27 cellular contexts compared by ENCODE assay signal in the genomic region with DNA sequence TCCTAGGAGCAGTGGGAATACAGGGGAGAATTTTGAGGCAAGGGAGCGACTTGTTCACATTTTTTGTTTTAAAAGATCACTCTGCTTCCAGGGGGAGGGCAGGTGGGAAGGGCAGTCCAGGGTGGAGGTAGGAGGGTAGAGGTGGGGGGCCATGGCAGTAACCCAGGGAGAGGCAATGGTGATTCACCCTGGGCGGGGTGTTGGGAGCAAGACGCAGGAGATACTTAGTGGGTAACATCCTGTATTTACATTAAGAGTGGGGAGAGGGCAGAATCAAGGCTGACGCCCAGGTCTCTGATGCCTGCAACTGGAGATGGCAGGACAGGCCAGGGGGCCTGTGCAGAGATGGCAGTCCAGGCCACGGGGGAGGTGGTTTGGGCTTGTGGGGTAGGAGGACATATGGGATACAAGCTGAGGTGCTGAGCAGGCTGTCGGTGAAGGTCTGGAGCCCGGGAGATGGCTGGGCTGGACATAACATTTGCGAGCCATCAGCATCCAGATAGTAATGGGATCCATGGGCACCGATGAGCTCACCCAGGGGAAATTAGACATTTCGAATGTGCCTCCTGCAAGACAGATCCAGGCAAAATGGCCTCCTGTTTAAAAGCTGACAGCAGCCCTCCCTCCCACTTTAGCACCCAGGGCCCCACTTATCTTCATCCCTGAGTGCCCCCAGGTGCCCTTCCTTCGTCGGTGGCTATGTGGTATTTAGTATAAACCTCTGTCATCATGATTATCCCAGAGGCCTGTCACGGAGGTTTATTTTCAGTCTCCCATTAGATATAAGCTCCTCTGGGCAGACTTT. TPM values are rescaled to one million over a fixed set of nuclear protein-coding genes. Genes with fewer than 3 reads are reported as not detected.
DNase-seq lines count a peak whose midpoint lies in the region; ATAC-seq and FAIRE-seq lines count a peak whose summit lies in the region.
"Had no signal": no experiment of that assay in that cellular context is flagged by ENCODE, and none has a peak within 500 bp of the region (broad histone marks: within the 10 kb centered on the region; RNA-seq: fewer than 3 reads in every experiment).

No MANE protein-coding gene starts in this region.

- no peak overlapping the region for H4K8ac ChIP-seq in trophoblast cell (ENCODE audit: low read depth, low read length)

- no peak overlapping the region for H3K4me3 ChIP-seq in trophoblast cell (ENCODE audit: low read depth, low read length)
- no peak overlapping the region for H3K4me3 ChIP-seq in small intestine (ENCODE audit: low read depth in 1 of 2, low read length in 2 of 2)
- H3K4me3 ChIP-seq: BLaER1, GM12878, spleen, tibial artery had no signal

- no peak overlapping the region for H3K4me2 ChIP-seq in trophoblast cell (ENCODE audit: low read length)
- H3K4me2 ChIP-seq: BLaER1, SK-N-SH had no signal

- H2AFZ ChIP-seq in trophoblast cell (ENCODE audit: insufficient read depth, low read length, poor library complexity): no peak overlapping the region

- no peak overlapping the region for H3K4ac ChIP-seq in trophoblast cell (ENCODE audit: low read depth, low read length)

- H3K9ac ChIP-seq in trophoblast cell (ENCODE audit: low read length): no peak overlapping the region
- H3K9ac ChIP-seq: BLaER1, SK-N-SH had no signal

- no peak for ATAC-seq in GM19395 (IDR thresholded peaks at IDR 0.05; ENCODE audit: unreplicated experiment)
- ATAC-seq: GM12878, left lobe of liver had no signal

- no peak overlapping the region for H2AK5ac ChIP-seq in trophoblast cell (ENCODE audit: low read length)

- H2BK120ac ChIP-seq in trophoblast cell (ENCODE audit: insufficient read depth, low read length, poor library complexity): no peak overlapping the region

- H3K27ac ChIP-seq in caudate nucleus (ENCODE audit: low read depth, low read length) (peak overlapping the region; percentile 20), trophoblast cell (ENCODE audit: low read depth, low read length) (no peak overlapping the region), small intestine (ENCODE audit: low read depth in 1 of 2, low read length in 1 of 2) (no peak overlapping the region)
- H3K27ac ChIP-seq: BLaER1, HL-60, neutrophil, spleen, tibial artery had no signal

- H3K4me1 ChIP-seq in trophoblast cell (ENCODE audit: control insufficient read depth in 1 of 2, insufficient read depth in 2 of 2, low read length in 2 of 2) (no peaks in the 10 kb centered on the region), small intestine (ENCODE audit: control insufficient read depth in 2 of 2, insufficient read depth in 1 of 2, low read depth in 1 of 2, low read length in 1 of 2) (no peaks in the 10 kb centered on the region)
- H3K4me1 ChIP-seq: spleen had no signal

- no peak overlapping the region for H3K23ac ChIP-seq in trophoblast cell (ENCODE audit: low read length)

- H3K9me3 ChIP-seq in trophoblast cell (ENCODE audit: insufficient read depth, low read depth, low read length) (no peaks in the 10 kb centered on the region), small intestine (ENCODE audit: control insufficient read depth, low read depth) (no peaks in the 10 kb centered on the region)
- H3K9me3 ChIP-seq: neutrophil, SK-N-SH, spleen, tibial artery had no signal

- H3K14ac ChIP-seq in trophoblast cell (ENCODE audit: low read length): no peak overlapping the region

- no peak for FAIRE-seq in small intestine (lab: Jason Lieb, UNC)
- FAIRE-seq: astrocyte, GM12878 had no signal

- H4K91ac ChIP-seq in trophoblast cell (ENCODE audit: low read depth, low read length): no peak overlapping the region

- H2BK5ac ChIP-seq in trophoblast cell (ENCODE audit: low read depth, low read length, poor library complexity): no peak overlapping the region

- H3K79me1 ChIP-seq in trophoblast cell (ENCODE audit: low read length): no peaks in the 10 kb centered on the region

- peak overlapping the region; percentile 18 for H4K12ac ChIP-seq in trophoblast cell (ENCODE audit: low read depth, low read length)

- no peak overlapping the region for H2BK12ac ChIP-seq in trophoblast cell (ENCODE audit: low read length)

- peak; percentile 75 for DNase-seq in Daoy (ENCODE audit: low read depth)
- peak; percentile 30 for DNase-seq in M059J (ENCODE audit: low read depth)
- no peak for DNase-seq in caudate nucleus (lab: John Stamatoyannopoulos, UW)
- DNase-seq in trophoblast cell: no peak
- no peak for DNase-seq in DMS 273 treated with DMSO at 0.1 percent for 48 hours (lab: John Stamatoyannopoulos, UW)
- DNase-seq in OCI-M2 (lab: John Stamatoyannopoulos, UW; ENCODE audit: unreplicated experiment): no peak
- DNase-seq in small intestine: no peak
- DNase-seq: activated CD4-positive, alpha-beta T cell treated with anti-CD3 and anti-CD28 coated beads for 4 hours; activated effector memory CD4-positive, alpha-beta T cell treated with anti-CD3 and anti-CD28 coated beads, Interleukin-2, amount 50 U/mL, for 16 hours; activated naive CD8-positive, alpha-beta T cell treated with anti-CD3 and anti-CD28 coated beads, Interleukin-2, amount 10 ng/mL, durations not matched to agents 7 days and 5 days; activated T-cell treated with anti-CD3 and anti-CD28 coated beads, Interleukin-2, amount 50 U/mL, for 1 hour; DND-41; NCI-H1048; NCI-H187 treated with DMSO at 0.1 percent for 48 hours; NCI-H748 treated with DMSO at 0.1 percent for 48 hours; retina; SK-N-SH; spleen; tibial artery had no signal

- H3K36me3 ChIP-seq in trophoblast cell (ENCODE audit: control insufficient read depth in 1 of 2, insufficient read depth in 2 of 2, low read length in 2 of 2) (no peaks in the 10 kb centered on the region), small intestine (ENCODE audit: control insufficient read depth in 2 of 2, insufficient read depth in 2 of 2, low read length in 2 of 2) (no peaks in the 10 kb centered on the region)
- H3K36me3 ChIP-seq: BLaER1, neutrophil, spleen, tibial artery had no signal

- no CpG with 5 or more reads among the region's 13 CpGs for WGBS in trophoblast cell (ENCODE audit: extremely low coverage, insufficient coverage, insufficient read length)
- WGBS in small intestine, 3 donors: 72 to 79% (median 79%) methylated on average over 13 of the region's 13 CpGs

- no peaks in the 10 kb centered on the region for H3K79me2 ChIP-seq in trophoblast cell (ENCODE audit: control insufficient read depth, insufficient read depth, low read length, poor library complexity)

- H3K27me3 ChIP-seq in trophoblast cell (ENCODE audit: insufficient read depth, low read length): no peaks in the 10 kb centered on the region
- H3K27me3 ChIP-seq in small intestine (ENCODE audit: control insufficient read depth in 2 of 2, insufficient read depth in 2 of 2, low read length in 2 of 2): peaks cover 2% of the 10 kb centered on the region in 2 donors
- H3K27me3 ChIP-seq: BLaER1, tibial artery had no signal

- no peak overlapping the region for H3K18ac ChIP-seq in trophoblast cell (ENCODE audit: low read length)

RNA-seq across cellular contexts. Expression of gene EML1, which starts 9.3 kb away (rescaled TPM):
- 95.5 and 101 TPM in 2 replicates for total RNA-seq in Daoy (2014; rRNA removed; shearing (Covaris generic))
- 32.0 and 32.6 TPM in 2 replicates for total RNA-seq in M059J (2014; rRNA removed; shearing (Covaris generic))
- 5.5 and 6.1 TPM in 2 replicates for polyA plus RNA-seq in trophoblast cell (2013)
- polyA plus RNA-seq in small intestine: 1 to 10 TPM in 2 of 3 donors, under 1 TPM in 1; 0.22 to 5.9 (median 5.7) TPM
- total RNA-seq: OCI-LY7 had no signal

Comparison
In these comparisons a context has a peak if more than half of its experiments do, and no peak if none do; other contexts are left out.
1. DNase-seq: peak in Daoy (single experiment) and M059J (single experiment); none in caudate nucleus (0 of 61), trophoblast cell (0 of 2), DMS 273 treated with DMSO at 0.1 percent for 48 hours (single experiment), OCI-M2 (single experiment) and small intestine (single experiment).